Comparison of ENCODE assay signal across 1 cellular context in the genomic region with DNA sequence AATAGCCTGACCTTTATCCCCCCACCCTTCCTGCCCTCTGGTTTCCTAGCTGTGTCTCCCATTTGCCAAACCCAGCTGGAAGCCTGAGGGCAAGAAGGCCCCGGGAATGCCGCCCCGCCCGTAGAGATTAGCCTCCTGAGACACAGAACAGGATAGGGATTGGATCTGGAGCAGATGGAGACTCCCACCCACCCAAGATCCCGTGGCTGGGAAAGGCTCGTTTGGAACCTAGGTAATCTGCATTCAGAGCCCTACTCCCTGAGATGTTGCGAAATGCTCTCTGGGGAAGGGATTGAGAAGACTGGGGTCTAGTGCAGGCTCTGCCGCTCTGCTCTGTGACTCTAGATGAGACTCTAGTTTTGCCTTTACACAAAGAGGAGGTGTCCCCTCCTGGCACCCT.
A peak's percentile ranks its signal among the peaks of the same experiment; 100 is the strongest.
TF ChIP-seq lines count a peak whose summit lies in the region.

No MANE protein-coding gene starts in this region.

TF ChIP-seq in IMR-90, 13 proteins besides CTCF, POLR2A, EP300 and RAD21:
- no peak for TF ChIP-seq BHLHE40 (IDR thresholded peaks at IDR 0.05; ENCODE audit: low read depth, low read length)
- TF ChIP-seq CEBPB (IDR thresholded peaks at IDR 0.05; ENCODE audit: low read depth, low read length): peak; percentile 83
